Comparison of ENCODE assay signal across 11 cellular contexts in genomic region chr2:197269173-197269572, GRCh38. TPM values are rescaled to one million over a fixed set of nuclear protein-coding genes. Genes with fewer than 3 reads are reported as not detected.
DNase-seq lines count a peak whose midpoint lies in the region; ATAC-seq and TF ChIP-seq lines count a peak whose summit lies in the region.
"Had no signal": no experiment of that assay in that cellular context is flagged by ENCODE, and none has a peak within 500 bp of the region (broad histone marks: within the 10 kb centered on the region; RNA-seq: fewer than 3 reads in every experiment).

No MANE protein-coding gene starts in this region.

- no peaks in the 10 kb centered on the region for H3K27me3 Mint-ChIP-seq in progenitor cell of endocrine pancreas

- no peaks in the 10 kb centered on the region for H3K9me3 Mint-ChIP-seq in progenitor cell of endocrine pancreas (ENCODE audit: low read depth)

- H3K27ac Mint-ChIP-seq in progenitor cell of endocrine pancreas, result no peak overlapping the region

- H3K4me1 Mint-ChIP-seq in progenitor cell of endocrine pancreas (ENCODE audit: low read depth), result no peaks in the 10 kb centered on the region

- TF ChIP-seq CTCF in progenitor cell of endocrine pancreas (IDR thresholded peaks at IDR 0.05; ENCODE audit: unreplicated experiment), result no peak

- ATAC-seq in GM21423 (IDR thresholded peaks at IDR 0.05; ENCODE audit: unreplicated experiment), result peak; percentile 49

- H3K36me3 Mint-ChIP-seq in progenitor cell of endocrine pancreas (ENCODE audit: insufficient read depth), result no peaks in the 10 kb centered on the region

- DNase-seq in DMS79 treated with DMSO at 0.1 percent for 48 hours (lab: John Stamatoyannopoulos, UW) (peak; percentile 27), DMS79 (lab: John Stamatoyannopoulos, UW) (no peak), RPMI7951 (ENCODE audit: low read depth) (peak; percentile 70), myocyte (ENCODE audit: low read depth) (peak; percentile 70), progenitor cell of endocrine pancreas (ENCODE audit: low spot score, unreplicated experiment) (no peak), cerebellum (ENCODE audit: low spot score) (no peak), NCI-H510A treated with DMSO at 0.1 percent for 48 hours (lab: John Stamatoyannopoulos, UW) (no peak)
- DNase-seq: effector CD8-positive, alpha-beta T cell; MM.1S; T-helper 9 cell had no signal

- no peak overlapping the region for H3K4me3 Mint-ChIP-seq in progenitor cell of endocrine pancreas (ENCODE audit: low read depth)

RNA-seq across cellular contexts. Expression of gene ANKRD44, which starts 41.4 kb away (rescaled TPM):
- 10.8 and 11.3 TPM in 2 replicates for total RNA-seq in RPMI7951 (2014; rRNA removed; shearing (Covaris generic))
- 6.0 and 9.7 TPM in 2 replicates for total RNA-seq in myocyte
- polyA plus RNA-seq in myocyte (2012), result 14.6 TPM
- 4.0 and 6.0 TPM in 2 replicates for total RNA-seq in progenitor cell of endocrine pancreas
- total RNA-seq in cerebellum, result 84.9 TPM

Comparison
In these comparisons a context has a peak if more than half of its experiments do, and no peak if none do; other contexts are left out.
1. DNase-seq: peak in DMS79 treated with DMSO at 0.1 percent for 48 hours (single experiment), RPMI7951 (single experiment) and myocyte (single experiment); none in DMS79 (single experiment), progenitor cell of endocrine pancreas (single experiment), cerebellum (single experiment) and NCI-H510A treated with DMSO at 0.1 percent for 48 hours (single experiment).